ENCODE assay signal across 8 cellular contexts in genomic region chr12:96578526-96579125, GRCh38.
A peak's percentile ranks its signal among the peaks of the same experiment; 100 is the strongest.
DNase-seq lines count a peak whose midpoint lies in the region; ATAC-seq and TF ChIP-seq lines count a peak whose summit lies in the region.

No MANE protein-coding gene starts in this region.

- no peaks in the 10 kb centered on the region for H3K36me3 Mint-ChIP-seq in CD8-positive, alpha-beta T cell
- no peaks in the 10 kb centered on the region for H3K36me3 Mint-ChIP-seq in T-helper 2 cell treated with Interferon-gamma antibody and Interleukin-4, amounts not matched to agents 5 μg/mL and 100 μg/mL, for 36 hours (ENCODE audit: low read depth)

- no peaks in the 10 kb centered on the region for H3K9me3 Mint-ChIP-seq in CD8-positive, alpha-beta T cell
- H3K9me3 Mint-ChIP-seq in T-helper 2 cell treated with Interferon-gamma antibody and Interleukin-4, amounts not matched to agents 5 μg/mL and 100 μg/mL, for 36 hours = no peaks in the 10 kb centered on the region

- peak; percentile 81 for ATAC-seq in CD8-positive, alpha-beta T cell
- ATAC-seq in GM18870 (IDR thresholded peaks at IDR 0.05; ENCODE audit: unreplicated experiment) = peak; percentile 97
- ATAC-seq in HG03039 (IDR thresholded peaks at IDR 0.05; ENCODE audit: unreplicated experiment) = peak; percentile 79

- H3K27ac ChIP-seq in CD8-positive, alpha-beta T cell (ENCODE audit: low read depth, low read length) = no peak overlapping the region

- no peaks in the 10 kb centered on the region for H3K27me3 ChIP-seq in CD8-positive, alpha-beta T cell (ENCODE audit: insufficient read depth, low read length)

- intact Hi-C loops in CD8-positive, alpha-beta T cell (cut with DNase I, micrococcal nuclease) = loop anchor here (1.0 to 5.0 kb wide), 7 partner anchors 406 to 1954 kb away; no protein-coding TSS in a partner anchor

- TF ChIP-seq CTCF in CD8-positive, alpha-beta T cell (IDR thresholded peaks at IDR 0.05) = peak; percentile 80

- peaks cover 5% of the 10 kb centered on the region for H3K27me3 Mint-ChIP-seq in CD8-positive, alpha-beta T cell (ENCODE audit: low read depth)
- peaks cover 10% of the 10 kb centered on the region for H3K27me3 Mint-ChIP-seq in T-helper 2 cell treated with Interferon-gamma antibody and Interleukin-4, amounts not matched to agents 5 μg/mL and 100 μg/mL, for 36 hours (ENCODE audit: low read depth)

- H3K4me1 ChIP-seq in CD8-positive, alpha-beta T cell (ENCODE audit: insufficient read depth, low read length) = no peaks in the 10 kb centered on the region

- H3K4me3 ChIP-seq in CD8-positive, alpha-beta T cell (ENCODE audit: low read depth, low read length) = no peak overlapping the region

- H3K36me3 ChIP-seq in CD8-positive, alpha-beta T cell (ENCODE audit: insufficient read depth, low read length) = no peaks in the 10 kb centered on the region

- peak in 1 of 7 experiments; percentile 4 for DNase-seq in CD8-positive, alpha-beta T cell
- peak; percentile 5 to 14 for DNase-seq in NCI-H187 (lab: John Stamatoyannopoulos, UW)
- peak; percentile 73 for DNase-seq in SW480 (ENCODE audit: low spot score)
- peak; percentile 26 for DNase-seq in foreskin melanocyte
- peak; percentile 61 for DNase-seq in renal cortical epithelial cell (ENCODE audit: low read depth)
- no peak for DNase-seq in T-helper 2 cell treated with Interferon-gamma antibody and Interleukin-4, amounts not matched to agents 5 μg/mL and 100 μg/mL, for 36 hours (ENCODE audit: low spot score)

- no peak overlapping the region for H3K4me3 Mint-ChIP-seq in CD8-positive, alpha-beta T cell
- H3K4me3 Mint-ChIP-seq in T-helper 2 cell treated with Interferon-gamma antibody and Interleukin-4, amounts not matched to agents 5 μg/mL and 100 μg/mL, for 36 hours = no peak overlapping the region

- no peaks in the 10 kb centered on the region for H3K9me3 ChIP-seq in CD8-positive, alpha-beta T cell (ENCODE audit: low read length)

- POLR2A ChIA-PET in CD8-positive, alpha-beta T cell (lab: Charles Lee) = no interaction called here

- CTCF ChIA-PET in CD8-positive, alpha-beta T cell (lab: Charles Lee) = interaction anchor here (0.6 to 7.4 kb wide), 5 partner anchors 721 to 1819 kb away, joined by 3 to 72 read pairs (median 7); no protein-coding TSS in a partner anchor

- H3K4me1 Mint-ChIP-seq in CD8-positive, alpha-beta T cell (ENCODE audit: low read depth) = no peaks in the 10 kb centered on the region
- peaks cover 3% of the 10 kb centered on the region for H3K4me1 Mint-ChIP-seq in T-helper 2 cell treated with Interferon-gamma antibody and Interleukin-4, amounts not matched to agents 5 μg/mL and 100 μg/mL, for 36 hours (ENCODE audit: low read depth)

- H3K27ac Mint-ChIP-seq in CD8-positive, alpha-beta T cell = no peak overlapping the region
- H3K27ac Mint-ChIP-seq in T-helper 2 cell treated with Interferon-gamma antibody and Interleukin-4, amounts not matched to agents 5 μg/mL and 100 μg/mL, for 36 hours = no peak overlapping the region
